Comparison of ENCODE assay signal across 9 cellular contexts in the genomic region with DNA sequence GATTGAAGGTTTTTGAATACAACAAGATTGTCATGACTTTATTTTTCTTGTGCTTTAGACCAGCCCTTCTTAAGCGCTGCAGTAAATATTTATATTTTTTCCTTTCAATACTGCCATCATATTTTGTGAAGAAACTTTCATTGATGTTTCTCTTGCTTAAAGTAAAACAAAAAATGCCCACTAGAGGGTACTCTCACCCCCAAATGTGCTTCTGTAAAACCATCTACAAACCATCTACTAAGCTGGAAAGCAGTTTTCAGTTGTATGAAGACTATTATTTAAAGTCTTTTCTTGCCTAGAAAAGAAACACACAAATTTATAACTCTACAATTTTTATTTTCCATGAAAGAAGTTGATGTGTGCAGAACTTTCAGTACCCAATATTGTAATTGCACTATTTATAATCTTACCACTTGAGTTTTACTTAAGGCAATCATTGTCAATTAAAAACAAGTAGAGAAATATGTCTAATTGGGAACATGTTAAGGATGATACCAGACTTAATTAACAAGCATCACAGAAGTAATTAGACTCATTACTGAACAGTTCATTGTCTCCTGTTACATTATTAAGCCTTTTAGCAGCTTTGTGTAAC. TPM values are rescaled to one million over a fixed set of nuclear protein-coding genes. Genes with fewer than 3 reads are reported as not detected.
A peak's percentile ranks its signal among the peaks of the same experiment; 100 is the strongest.
DNase-seq lines count a peak whose midpoint lies in the region; FAIRE-seq and TF ChIP-seq lines count a peak whose summit lies in the region.
"Had no signal": no experiment of that assay in that cellular context is flagged by ENCODE, and none has a peak within 500 bp of the region (broad histone marks: within the 10 kb centered on the region; RNA-seq: fewer than 3 reads in every experiment).

No MANE protein-coding gene starts in this region.

- no peak overlapping the region for H3K9ac ChIP-seq in neuronal stem cell (ENCODE audit: low read depth, low read length, poor library complexity)

- H3K18ac ChIP-seq in neuronal stem cell (ENCODE audit: low read length) = no peak overlapping the region

- DNase-seq in EH (ENCODE audit: low read depth) = peak; percentile 66
- peak; percentile 32 for DNase-seq in NCI-H2227 treated with DMSO at 0.1 percent for 48 hours (lab: John Stamatoyannopoulos, UW)
- DNase-seq in cardiac fibroblast (ENCODE audit: low read depth in 2 of 2) = peak; percentile 78 to 82
- peak; percentile 72 for DNase-seq in myocyte (ENCODE audit: low read depth)
- DNase-seq in urothelium cell line (ENCODE audit: low spot score) = no peak
- no peak for DNase-seq in KG1 (lab: John Stamatoyannopoulos, UW)
- DNase-seq in neuronal stem cell (ENCODE audit: low spot score) = no peak

- no peak overlapping the region for H3K23ac ChIP-seq in neuronal stem cell (ENCODE audit: low read depth, low read length, poor library complexity)

- 0 out of 2 replicates have a peak, but pooled peaks have one; percentile 7 for TF ChIP-seq CTCF in HEK293 (tag by site-specific recombination; IDR thresholded peaks at IDR 0.05)
- peak; percentile 61 for TF ChIP-seq CTCF in cardiac fibroblast (IDR thresholded peaks at IDR 0.05; ENCODE audit: low read depth, low read length)

- H2BK12ac ChIP-seq in neuronal stem cell (ENCODE audit: low read length) = no peak overlapping the region

- POLR2A ChIA-PET in HEK293 (lab: Yijun Ruan, JAX) = no interaction called here

- H3K4me3 ChIP-seq in HEK293 (ENCODE audit: low read depth, low read length) (no peak overlapping the region), cardiac fibroblast (replicated peaks in 1 of 2; ENCODE audit: low read depth in 2 of 2, low read length in 2 of 2) (no peak overlapping the region), neuronal stem cell (ENCODE audit: low read length in 2 of 2) (no peak overlapping the region)

- no peak overlapping the region for H4K8ac ChIP-seq in neuronal stem cell (ENCODE audit: low read depth, low read length)

- peaks cover 5 to 43% of the 10 kb centered on the region in 2 experiments for H3K36me3 ChIP-seq in HEK293 (ENCODE audit: control insufficient read depth in 2 of 2, insufficient read depth in 1 of 2, low read length in 2 of 2)
- H3K36me3 ChIP-seq in neuronal stem cell (replicated peaks in 1 of 2; ENCODE audit: control insufficient read depth in 2 of 2, insufficient read depth in 2 of 2, low read length in 2 of 2) = peaks cover 0 to 76% of the 10 kb centered on the region in 2 donors

- no peak overlapping the region for H2BK5ac ChIP-seq in neuronal stem cell (ENCODE audit: low read length)

- CTCF ChIA-PET in HEK293 (lab: Yijun Ruan, JAX) = interaction anchor here (0.6 to 4.0 kb wide), 22 partner anchors 8 to 462 kb away, joined by 3 to 23 read pairs (median 4); no protein-coding TSS in a partner anchor

- H3K4me1 ChIP-seq in HEK293 (ENCODE audit: control insufficient read depth, insufficient read depth, low read length) (no peaks in the 10 kb centered on the region), neuronal stem cell (ENCODE audit: control insufficient read depth in 2 of 2, insufficient read depth in 1 of 2, low read depth in 1 of 2, low read length in 2 of 2) (peaks cover 0 to 19% of the 10 kb centered on the region in 2 donors)

- H3K4ac ChIP-seq in neuronal stem cell (ENCODE audit: low read length) = no peak overlapping the region

- no peak overlapping the region for H3K4me2 ChIP-seq in neuronal stem cell (ENCODE audit: insufficient read depth, low read length, poor library complexity, severe bottlenecking)

- no peak overlapping the region for H4K91ac ChIP-seq in neuronal stem cell (ENCODE audit: low read depth, low read length, poor library complexity)

- H2AFZ ChIP-seq in neuronal stem cell (ENCODE audit: low read length) = no peak overlapping the region

- H2BK15ac ChIP-seq in neuronal stem cell (ENCODE audit: low read length) = no peak overlapping the region

- FAIRE-seq in urothelium cell line (lab: Jason Lieb, UNC) = no peak

- no peak overlapping the region for H3K14ac ChIP-seq in neuronal stem cell (ENCODE audit: low read length)

- H3K27me3 ChIP-seq in neuronal stem cell (ENCODE audit: control insufficient read depth in 3 of 3, insufficient read depth in 3 of 3, low read depth in 1 of 3, low read length in 3 of 3) = no peaks in the 10 kb centered on the region
- H3K27me3 ChIP-seq: neutrophil had no signal

- no peak overlapping the region for H2BK120ac ChIP-seq in neuronal stem cell (ENCODE audit: low read depth, low read length)

- H2AK5ac ChIP-seq in neuronal stem cell (ENCODE audit: low read depth, low read length) = no peak overlapping the region

- H3K79me1 ChIP-seq in neuronal stem cell (ENCODE audit: low read depth, low read length) = no peaks in the 10 kb centered on the region

- H3K9me3 ChIP-seq in HEK293 (ENCODE audit: control insufficient read depth, insufficient read depth, low read depth, low read length) = no peaks in the 10 kb centered on the region
- H3K9me3 ChIP-seq in neuronal stem cell (replicated peaks in 1 of 2; ENCODE audit: control insufficient read depth in 2 of 2, insufficient read depth in 1 of 2, low read depth in 1 of 2, low read length in 2 of 2) = no peaks in the 10 kb centered on the region
- H3K9me3 ChIP-seq: neutrophil had no signal

- no CpG with 5 or more reads among the region's 1 CpG for WGBS in neuronal stem cell (ENCODE audit: extremely low coverage in 2 of 2, insufficient read length in 2 of 2, insufficient replicate concordance in 1 of 2), 2 donors

- H3K27ac ChIP-seq in HEK293 (ENCODE audit: extremely low read depth, low read depth, low read length) (no peak overlapping the region), neuronal stem cell (replicated peaks; ENCODE audit: low read length) (no peak overlapping the region)
- H3K27ac ChIP-seq: neutrophil had no signal

TF ChIP-seq in HEK293, 187 proteins besides CTCF, POLR2A, EP300 and RAD21:
- no peak for TF ChIP-seq ZNF169 (tag by site-specific recombination; IDR thresholded peaks at IDR 0.05)
- TF ChIP-seq ZNF654 (tag by site-specific recombination; IDR thresholded peaks at IDR 0.05; ENCODE audit: low read depth) = peak; percentile 67
- no peak for TF ChIP-seq ZNF155 (tag by site-specific recombination; IDR thresholded peaks at IDR 0.05)
- TF ChIP-seq, protein P1, sequence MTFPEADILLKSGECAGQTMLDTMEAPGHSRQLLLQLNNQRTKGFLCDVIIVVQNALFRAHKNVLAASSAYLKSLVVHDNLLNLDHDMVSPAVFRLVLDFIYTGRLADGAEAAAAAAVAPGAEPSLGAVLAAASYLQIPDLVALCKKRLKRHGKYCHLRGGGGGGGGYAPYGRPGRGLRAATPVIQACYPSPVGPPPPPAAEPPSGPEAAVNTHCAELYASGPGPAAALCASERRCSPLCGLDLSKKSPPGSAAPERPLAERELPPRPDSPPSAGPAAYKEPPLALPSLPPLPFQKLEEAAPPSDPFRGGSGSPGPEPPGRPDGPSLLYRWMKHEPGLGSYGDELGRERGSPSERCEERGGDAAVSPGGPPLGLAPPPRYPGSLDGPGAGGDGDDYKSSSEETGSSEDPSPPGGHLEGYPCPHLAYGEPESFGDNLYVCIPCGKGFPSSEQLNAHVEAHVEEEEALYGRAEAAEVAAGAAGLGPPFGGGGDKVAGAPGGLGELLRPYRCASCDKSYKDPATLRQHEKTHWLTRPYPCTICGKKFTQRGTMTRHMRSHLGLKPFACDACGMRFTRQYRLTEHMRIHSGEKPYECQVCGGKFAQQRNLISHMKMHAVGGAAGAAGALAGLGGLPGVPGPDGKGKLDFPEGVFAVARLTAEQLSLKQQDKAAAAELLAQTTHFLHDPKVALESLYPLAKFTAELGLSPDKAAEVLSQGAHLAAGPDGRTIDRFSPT (tag by site-specific recombination; IDR thresholded peaks at IDR 0.05) = no peak
- 0 out of 2 replicates have a peak, but pooled peaks have one; percentile 42 for TF ChIP-seq ZNF660 (tag by site-specific recombination; IDR thresholded peaks at IDR 0.05)
- no peak for TF ChIP-seq ZNF266 (tag by site-specific recombination; IDR thresholded peaks at IDR 0.05; ENCODE audit: low read depth)
- TF ChIP-seq ZNF501 (tag by site-specific recombination; IDR thresholded peaks at IDR 0.05) = 0 out of 2 replicates have a peak, but pooled peaks have one; percentile 38
- TF ChIP-seq, protein P2, sequence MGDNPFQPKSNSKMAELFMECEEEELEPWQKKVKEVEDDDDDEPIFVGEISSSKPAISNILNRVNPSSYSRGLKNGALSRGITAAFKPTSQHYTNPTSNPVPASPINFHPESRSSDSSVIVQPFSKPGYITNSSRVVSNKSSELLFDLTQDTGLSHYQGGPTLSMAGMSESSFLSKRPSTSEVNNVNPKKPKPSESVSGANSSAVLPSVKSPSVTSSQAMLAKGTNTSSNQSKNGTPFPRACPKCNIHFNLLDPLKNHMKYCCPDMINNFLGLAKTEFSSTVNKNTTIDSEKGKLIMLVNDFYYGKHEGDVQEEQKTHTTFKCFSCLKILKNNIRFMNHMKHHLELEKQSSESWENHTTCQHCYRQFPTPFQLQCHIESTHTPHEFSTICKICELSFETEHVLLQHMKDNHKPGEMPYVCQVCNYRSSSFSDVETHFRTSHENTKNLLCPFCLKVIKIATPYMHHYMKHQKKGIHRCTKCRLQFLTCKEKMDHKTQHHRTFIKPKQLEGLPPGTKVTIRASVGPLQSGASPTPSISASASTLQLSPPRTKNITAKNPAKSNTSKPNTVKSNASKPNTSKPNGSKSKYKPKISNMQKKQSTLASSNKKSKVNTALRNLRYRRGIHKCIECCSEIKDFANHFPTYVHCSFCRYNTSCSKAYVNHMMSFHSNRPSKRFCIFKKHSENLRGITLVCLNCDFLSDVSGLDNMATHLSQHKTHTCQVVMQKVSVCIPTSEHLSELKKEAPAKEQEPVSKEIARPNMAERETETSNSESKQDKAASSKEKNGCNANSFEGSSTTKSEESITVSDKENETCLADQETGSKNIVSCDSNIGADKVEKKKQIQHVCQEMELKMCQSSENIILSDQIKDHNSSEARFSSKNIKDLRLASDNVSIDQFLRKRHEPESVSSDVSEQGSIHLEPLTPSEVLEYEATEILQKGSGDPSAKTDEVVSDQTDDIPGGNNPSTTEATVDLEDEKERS (tag by site-specific recombination; IDR thresholded peaks at IDR 0.05) = no peak
- no peak for TF ChIP-seq ZNF548 (tag by site-specific recombination; IDR thresholded peaks at IDR 0.05)
- TF ChIP-seq ZNF423 (tag by site-specific recombination; IDR thresholded peaks at IDR 0.05) = no peak

RNA-seq across cellular contexts. Expression of a gene that starts 10.7 kb away (rescaled TPM):
- total RNA-seq in myocyte = 19.4 TPM in 2 replicates
- 3.8 TPM for polyA plus RNA-seq in myocyte (2012)
- polyA plus RNA-seq in neuronal stem cell (2013, experiment 1 of 2) = 5.6 TPM
- 5.6 TPM for polyA plus RNA-seq in neuronal stem cell (2013, experiment 2 of 2)

RNA-seq across cellular contexts. Expression of a gene that starts 10.7 kb away (rescaled TPM):
- total RNA-seq in myocyte = 46.9 and 56.9 TPM in 2 replicates
- 63.9 TPM for polyA plus RNA-seq in myocyte (2012)
- polyA plus RNA-seq in neuronal stem cell (2013, experiment 1 of 2) = 33.1 TPM
- polyA plus RNA-seq in neuronal stem cell (2013, experiment 2 of 2) = 34.4 TPM

Comparison
In these comparisons a context has a peak if more than half of its experiments do, and no peak if none do; other contexts are left out.
1. DNase-seq: peak in EH (single experiment), NCI-H2227 treated with DMSO at 0.1 percent for 48 hours (single experiment), cardiac fibroblast (2 of 2) and myocyte (single experiment); none in urothelium cell line (single experiment), KG1 (single experiment) and neuronal stem cell (single experiment).